Comparison of ENCODE assay signal across 8 cellular contexts in the genomic region with DNA sequence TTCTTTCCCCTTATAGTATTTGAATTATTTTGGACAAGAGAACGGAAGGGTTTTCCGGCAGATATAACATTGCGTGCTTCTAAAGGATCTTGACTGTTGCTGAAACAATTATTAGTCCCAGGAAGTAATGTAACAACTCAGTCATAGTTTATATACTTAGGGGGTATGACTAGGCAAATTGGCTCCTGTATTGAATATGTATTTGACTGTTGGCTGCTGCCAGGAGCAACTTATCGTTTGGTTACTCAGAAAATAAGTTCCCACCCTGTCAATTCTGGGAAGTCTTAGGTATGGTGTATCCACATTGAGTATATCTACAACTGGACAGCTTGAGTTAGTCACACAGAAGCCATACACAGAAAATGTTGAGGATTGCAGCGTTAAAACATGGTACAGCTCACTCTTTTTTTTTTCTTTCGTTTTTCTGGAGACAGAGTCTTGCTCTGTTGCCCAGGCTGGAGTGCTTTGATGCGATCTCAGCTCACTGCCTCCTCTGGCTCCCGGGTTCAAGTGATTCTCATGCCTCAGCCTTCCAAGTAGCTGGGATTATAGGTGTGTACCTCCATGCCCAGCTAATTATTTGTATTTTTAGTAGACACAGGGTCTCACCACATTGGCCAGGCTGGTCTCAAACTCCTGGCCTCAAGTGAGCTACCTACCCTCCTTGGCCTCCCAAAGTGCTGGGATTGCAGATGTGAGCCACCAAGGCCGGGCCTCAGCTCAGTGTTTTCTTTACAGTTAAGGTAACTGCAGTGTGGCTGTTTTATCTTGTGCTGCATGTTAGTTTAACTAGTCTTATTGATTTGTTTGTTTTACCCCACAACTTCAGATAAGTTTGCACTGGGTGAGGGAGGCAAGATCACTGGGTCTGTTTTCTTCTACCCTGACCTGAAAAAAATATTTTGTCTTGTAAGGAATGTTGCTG. TPM values are rescaled to one million over a fixed set of nuclear protein-coding genes. Genes with fewer than 3 reads are reported as not detected.
DNase-seq lines count a peak whose midpoint lies in the region; ATAC-seq, FAIRE-seq and TF ChIP-seq lines count a peak whose summit lies in the region.

No MANE protein-coding gene starts in this region.

- peaks cover 51% of the 10 kb centered on the region for H3K79me2 ChIP-seq in smooth muscle cell (ENCODE audit: low read depth)

- peak overlapping the region; percentile 53 for H3K4me2 ChIP-seq in smooth muscle cell

- H3K36me3 ChIP-seq in esophagus squamous epithelium (peaks cover 0 to 2% (median 0%) of the 10 kb centered on the region in 3 donors), smooth muscle cell (ENCODE audit: low read depth) (no peaks in the 10 kb centered on the region)

- no peak overlapping the region for H2AFZ ChIP-seq in smooth muscle cell (ENCODE audit: low read depth)

- no peak for TF ChIP-seq POLR2A in esophagus squamous epithelium (IDR thresholded peaks at IDR 0.05)

- H3K27ac ChIP-seq in esophagus squamous epithelium (peak overlapping the region; percentile 71 to 91 (median 80)), smooth muscle cell (ENCODE audit: low read depth) (peak overlapping the region; percentile 38)

- no peaks in the 10 kb centered on the region for H3K27me3 ChIP-seq in esophagus squamous epithelium
- no peaks in the 10 kb centered on the region for H3K27me3 ChIP-seq in smooth muscle cell (ENCODE audit: low read depth)

- H3K4me1 ChIP-seq in esophagus squamous epithelium (peaks cover 10 to 78% (median 16%) of the 10 kb centered on the region in 3 donors), smooth muscle cell (ENCODE audit: low read depth) (peaks cover 16% of the 10 kb centered on the region)

- no peak overlapping the region for H3K9ac ChIP-seq in smooth muscle cell (ENCODE audit: low read depth)

- WGBS in esophagus squamous epithelium, 2 donors: 61 to 66% methylated on average over 9 of the region's 9 CpGs
- 84% methylated on average over 9 of the region's 9 CpGs for WGBS in smooth muscle cell (ENCODE audit: low lambda C conversion rate)

- in situ Hi-C loops in G401 (cut with HindIII; ENCODE audit: low sequenced_read_pairs): no loop called here

- peak; percentile 45 for FAIRE-seq in GM18507 (lab: Jason Lieb, UNC)

- peaks cover 21% of the 10 kb centered on the region for H3F3A ChIP-seq in smooth muscle cell (ENCODE audit: low read depth)

- peaks cover 72% of the 10 kb centered on the region for H4K20me1 ChIP-seq in smooth muscle cell (ENCODE audit: low read depth)

- DNase-seq in GM18507 (ENCODE audit: extremely low spot score, insufficient read length, low read depth) (no peak), esophagus squamous epithelium (lab: John Stamatoyannopoulos, UW) (no peak), smooth muscle cell (lab: John Stamatoyannopoulos, UW; ENCODE audit: unreplicated experiment) (no peak), ecto neural progenitor cell (ENCODE audit: low spot score) (no peak), G401 (ENCODE audit: low spot score) (no peak), NCI-H2029 (lab: John Stamatoyannopoulos, UW) (no peak)

- TF ChIP-seq CTCF in esophagus squamous epithelium (IDR thresholded peaks at IDR 0.05) (no peak), smooth muscle cell (IDR thresholded peaks at IDR 0.05; ENCODE audit: borderline replicate concordance, insufficient read depth, poor library complexity, severe bottlenecking) (no peak)

- H3K4me3 ChIP-seq in esophagus squamous epithelium: peak overlapping the region in 2 of 4 donors; percentile 3 to 31
- H3K4me3 ChIP-seq in smooth muscle cell: no peak overlapping the region

- ATAC-seq in SK-N-SH treated with all-trans-retinoic acid at 6 μM for 48 hours (peak; percentile 27), HG03460 (IDR thresholded peaks at IDR 0.05; ENCODE audit: unreplicated experiment) (no peak)

- intact Hi-C loops in esophagus squamous epithelium (cut with DNase I): no loop called here

- H3K9me3 ChIP-seq in esophagus squamous epithelium (no peaks in the 10 kb centered on the region), smooth muscle cell (replicated peaks; ENCODE audit: low read depth) (no peaks in the 10 kb centered on the region)

TF ChIP-seq in SK-N-SH treated with all-trans-retinoic acid at 6 μM for 48 hours, 23 proteins besides CTCF, POLR2A, EP300 and RAD21:
- no peak for TF ChIP-seq RARB (CRISPR knock-in tag; IDR thresholded peaks at IDR 0.05)
- TF ChIP-seq, protein P1, sequence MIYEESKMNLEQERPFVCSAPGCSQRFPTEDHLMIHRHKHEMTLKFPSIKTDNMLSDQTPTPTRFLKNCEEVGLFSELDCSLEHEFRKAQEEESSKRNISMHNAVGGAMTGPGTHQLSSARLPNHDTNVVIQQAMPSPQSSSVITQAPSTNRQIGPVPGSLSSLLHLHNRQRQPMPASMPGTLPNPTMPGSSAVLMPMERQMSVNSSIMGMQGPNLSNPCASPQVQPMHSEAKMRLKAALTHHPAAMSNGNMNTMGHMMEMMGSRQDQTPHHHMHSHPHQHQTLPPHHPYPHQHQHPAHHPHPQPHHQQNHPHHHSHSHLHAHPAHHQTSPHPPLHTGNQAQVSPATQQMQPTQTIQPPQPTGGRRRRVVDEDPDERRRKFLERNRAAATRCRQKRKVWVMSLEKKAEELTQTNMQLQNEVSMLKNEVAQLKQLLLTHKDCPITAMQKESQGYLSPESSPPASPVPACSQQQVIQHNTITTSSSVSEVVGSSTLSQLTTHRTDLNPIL (CRISPR knock-in tag; IDR thresholded peaks at IDR 0.05; ENCODE audit: low read depth): no peak
- no peak for TF ChIP-seq TOX (CRISPR knock-in tag; IDR thresholded peaks at IDR 0.05; ENCODE audit: borderline replicate concordance)
- TF ChIP-seq ARNTL (CRISPR knock-in tag; IDR thresholded peaks at IDR 0.05; ENCODE audit: borderline replicate concordance, low read depth): no peak
- TF ChIP-seq, protein P2, sequence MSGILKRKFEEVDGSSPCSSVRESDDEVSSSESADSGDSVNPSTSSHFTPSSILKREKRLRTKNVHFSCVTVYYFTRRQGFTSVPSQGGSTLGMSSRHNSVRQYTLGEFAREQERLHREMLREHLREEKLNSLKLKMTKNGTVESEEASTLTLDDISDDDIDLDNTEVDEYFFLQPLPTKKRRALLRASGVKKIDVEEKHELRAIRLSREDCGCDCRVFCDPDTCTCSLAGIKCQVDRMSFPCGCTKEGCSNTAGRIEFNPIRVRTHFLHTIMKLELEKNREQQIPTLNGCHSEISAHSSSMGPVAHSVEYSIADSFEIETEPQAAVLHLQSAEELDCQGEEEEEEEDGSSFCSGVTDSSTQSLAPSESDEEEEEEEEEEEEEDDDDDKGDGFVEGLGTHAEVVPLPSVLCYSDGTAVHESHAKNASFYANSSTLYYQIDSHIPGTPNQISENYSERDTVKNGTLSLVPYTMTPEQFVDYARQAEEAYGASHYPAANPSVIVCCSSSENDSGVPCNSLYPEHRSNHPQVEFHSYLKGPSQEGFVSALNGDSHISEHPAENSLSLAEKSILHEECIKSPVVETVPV (CRISPR knock-in tag; IDR thresholded peaks at IDR 0.05): no peak
- no peak for TF ChIP-seq SNAI2 (CRISPR knock-in tag; IDR thresholded peaks at IDR 0.05)
- TF ChIP-seq, protein P3, sequence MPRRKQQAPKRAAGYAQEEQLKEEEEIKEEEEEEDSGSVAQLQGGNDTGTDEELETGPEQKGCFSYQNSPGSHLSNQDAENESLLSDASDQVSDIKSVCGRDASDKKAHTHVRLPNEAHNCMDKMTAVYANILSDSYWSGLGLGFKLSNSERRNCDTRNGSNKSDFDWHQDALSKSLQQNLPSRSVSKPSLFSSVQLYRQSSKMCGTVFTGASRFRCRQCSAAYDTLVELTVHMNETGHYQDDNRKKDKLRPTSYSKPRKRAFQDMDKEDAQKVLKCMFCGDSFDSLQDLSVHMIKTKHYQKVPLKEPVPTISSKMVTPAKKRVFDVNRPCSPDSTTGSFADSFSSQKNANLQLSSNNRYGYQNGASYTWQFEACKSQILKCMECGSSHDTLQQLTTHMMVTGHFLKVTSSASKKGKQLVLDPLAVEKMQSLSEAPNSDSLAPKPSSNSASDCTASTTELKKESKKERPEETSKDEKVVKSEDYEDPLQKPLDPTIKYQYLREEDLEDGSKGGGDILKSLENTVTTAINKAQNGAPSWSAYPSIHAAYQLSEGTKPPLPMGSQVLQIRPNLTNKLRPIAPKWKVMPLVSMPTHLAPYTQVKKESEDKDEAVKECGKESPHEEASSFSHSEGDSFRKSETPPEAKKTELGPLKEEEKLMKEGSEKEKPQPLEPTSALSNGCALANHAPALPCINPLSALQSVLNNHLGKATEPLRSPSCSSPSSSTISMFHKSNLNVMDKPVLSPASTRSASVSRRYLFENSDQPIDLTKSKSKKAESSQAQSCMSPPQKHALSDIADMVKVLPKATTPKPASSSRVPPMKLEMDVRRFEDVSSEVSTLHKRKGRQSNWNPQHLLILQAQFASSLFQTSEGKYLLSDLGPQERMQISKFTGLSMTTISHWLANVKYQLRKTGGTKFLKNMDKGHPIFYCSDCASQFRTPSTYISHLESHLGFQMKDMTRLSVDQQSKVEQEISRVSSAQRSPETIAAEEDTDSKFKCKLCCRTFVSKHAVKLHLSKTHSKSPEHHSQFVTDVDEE (CRISPR knock-in tag; IDR thresholded peaks at IDR 0.05): no peak
- TF ChIP-seq PPARA (CRISPR knock-in tag; IDR thresholded peaks at IDR 0.05; ENCODE audit: borderline replicate concordance): no peak
- TF ChIP-seq ZNF565 (CRISPR knock-in tag; conservative IDR thresholded peaks at IDR 0.05; ENCODE audit: low read depth): no peak
- no peak for TF ChIP-seq ZNF70 (CRISPR knock-in tag; IDR thresholded peaks at IDR 0.05)
- no peak for TF ChIP-seq ESRRG (CRISPR knock-in tag; IDR thresholded peaks at IDR 0.05)
- no peak for TF ChIP-seq ZFP30 (CRISPR knock-in tag; IDR thresholded peaks at IDR 0.05)
- TF ChIP-seq ISL1 (CRISPR knock-in tag; IDR thresholded peaks at IDR 0.05): no peak
- TF ChIP-seq OSR1 (CRISPR knock-in tag; IDR thresholded peaks at IDR 0.05): no peak
- TF ChIP-seq CSDC2 (CRISPR knock-in tag; IDR thresholded peaks at IDR 0.05): no peak
- no peak for TF ChIP-seq ZFP3 (CRISPR knock-in tag; IDR thresholded peaks at IDR 0.05)
- TF ChIP-seq TCF4 (CRISPR knock-in tag; IDR thresholded peaks at IDR 0.05; ENCODE audit: borderline replicate concordance): no peak

RNA-seq across cellular contexts. Expression of a gene that starts 10.2 kb away (rescaled TPM):
- total RNA-seq in esophagus squamous epithelium (10 to 100 TPM; 15.1 to 34.9 (median 23.8) TPM), smooth muscle cell (16.0 and 18.4 TPM in 2 replicates)
- 22.5 and 29.7 TPM in 2 replicates for polyA plus RNA-seq in smooth muscle cell
- total RNA-seq in G401 (2014; rRNA removed; shearing (Covaris generic)): 15.0 and 21.9 TPM in 2 replicates
